ENCODE assay signal across 1 cellular context in genomic region chr2:226031078-226031937, GRCh38.
A peak's percentile ranks its signal among the peaks of the same experiment; 100 is the strongest.
TF ChIP-seq lines count a peak whose summit lies in the region.

No MANE protein-coding gene starts in this region.

TF ChIP-seq in HepG2, 621 proteins besides CTCF, POLR2A, EP300 and RAD21 (continued from another document and continues in another):
- TF ChIP-seq THAP9 (CRISPR knock-in tag; IDR thresholded peaks at IDR 0.05; ENCODE audit: borderline replicate concordance) (peak; percentile 89; the same call in 1 of the 2 replicates), ZBTB44 (CRISPR knock-in tag; IDR thresholded peaks at IDR 0.05) (peak; percentile 79; the same call in 1 of the 2 replicates), IKZF5 (CRISPR knock-in tag; IDR thresholded peaks at IDR 0.05) (no peak; the same call in 1 of the 2 replicates), ERF (CRISPR knock-in tag; IDR thresholded peaks at IDR 0.05) (peak; percentile 43), ELF1 (CRISPR knock-in tag; IDR thresholded peaks at IDR 0.05) (no peak; the same call in 1 of the 2 replicates), GATAD2A (CRISPR knock-in tag; IDR thresholded peaks at IDR 0.05) (peak; percentile 76), STAT5B (CRISPR knock-in tag; IDR thresholded peaks at IDR 0.05) (no peak), HNF4G (IDR thresholded peaks at IDR 0.05; ENCODE audit: borderline replicate concordance, low read depth, low read length) (no peak), HNF4G (CRISPR knock-in tag; IDR thresholded peaks at IDR 0.05; ENCODE audit: borderline replicate concordance, low read depth) (no peak), ZNF260 (CRISPR knock-in tag; IDR thresholded peaks at IDR 0.05; ENCODE audit: borderline replicate concordance, low read depth) (no peak), SATB2 (CRISPR knock-in tag; IDR thresholded peaks at IDR 0.05) (0 out of 2 replicates have a peak, but pooled peaks have one; percentile 40), NFYB (CRISPR knock-in tag; IDR thresholded peaks at IDR 0.05) (no peak), TBP (CRISPR knock-in tag; IDR thresholded peaks at IDR 0.05) (no peak), ADNP (CRISPR knock-in tag; IDR thresholded peaks at IDR 0.05) (no peak), ARID2 (CRISPR knock-in tag; IDR thresholded peaks at IDR 0.05; ENCODE audit: borderline replicate concordance) (no peak), TRIM22 (IDR thresholded peaks at IDR 0.05) (no peak), NR2F1 (CRISPR knock-in tag; IDR thresholded peaks at IDR 0.05) (no peak; a peak in 1 of 4 replicates), HDAC2 (CRISPR knock-in tag; IDR thresholded peaks at IDR 0.05) (peak; percentile 78), TERF1 (CRISPR knock-in tag; IDR thresholded peaks at IDR 0.05) (no peak), FOXK2 (IDR thresholded peaks at IDR 0.05) (peak; percentile 93), CCDC6 (CRISPR knock-in tag; IDR thresholded peaks at IDR 0.05) (no peak), ZNF383 (CRISPR knock-in tag; IDR thresholded peaks at IDR 0.05; ENCODE audit: borderline replicate concordance) (no peak), ZBTB33 (CRISPR knock-in tag; IDR thresholded peaks at IDR 0.05) (peak; percentile 15; the same call in 1 of the 2 replicates), PCBP1 (IDR thresholded peaks at IDR 0.05; ENCODE audit: borderline replicate concordance, low read depth, low read length) (0 out of 2 replicates have a peak, but pooled peaks have one; percentile 52), HHEX (CRISPR knock-in tag; IDR thresholded peaks at IDR 0.05) (peak; percentile 57; the same call in 1 of the 2 replicates), ZNF577 (CRISPR knock-in tag; IDR thresholded peaks at IDR 0.05; ENCODE audit: borderline replicate concordance, low read depth) (no peak), JARID2 (CRISPR knock-in tag; IDR thresholded peaks at IDR 0.05; ENCODE audit: insufficient replicate concordance) (peak; percentile 34), ZNF800 (CRISPR knock-in tag; IDR thresholded peaks at IDR 0.05) (peak; percentile 81), ONECUT2 (CRISPR knock-in tag; IDR thresholded peaks at IDR 0.05) (no peak), ZNF354B (CRISPR knock-in tag; IDR thresholded peaks at IDR 0.05) (no peak), ZFP62 (CRISPR knock-in tag; IDR thresholded peaks at IDR 0.05) (no peak), ZNF17 (CRISPR knock-in tag; IDR thresholded peaks at IDR 0.05) (no peak), MBNL3 (CRISPR knock-in tag; conservative IDR thresholded peaks at IDR 0.05) (no peak), HOXA3 (CRISPR knock-in tag; IDR thresholded peaks at IDR 0.05) (peak; percentile 66), ZNF777 (CRISPR knock-in tag; IDR thresholded peaks at IDR 0.05) (no peak), ZNF512 (CRISPR knock-in tag; IDR thresholded peaks at IDR 0.05) (peak; percentile 88; the same call in 1 of the 2 replicates), FOXK1 (CRISPR knock-in tag; IDR thresholded peaks at IDR 0.05; ENCODE audit: borderline replicate concordance, low read depth) (no peak), LCORL (IDR thresholded peaks at IDR 0.05) (no peak; the same call in 1 of the 2 replicates), LCORL (CRISPR knock-in tag; IDR thresholded peaks at IDR 0.05) (peak; percentile 92), SSRP1 (CRISPR knock-in tag; IDR thresholded peaks at IDR 0.05) (no peak), ZBTB25 (CRISPR knock-in tag; IDR thresholded peaks at IDR 0.05) (no peak)
- TF ChIP-seq, protein P1, sequence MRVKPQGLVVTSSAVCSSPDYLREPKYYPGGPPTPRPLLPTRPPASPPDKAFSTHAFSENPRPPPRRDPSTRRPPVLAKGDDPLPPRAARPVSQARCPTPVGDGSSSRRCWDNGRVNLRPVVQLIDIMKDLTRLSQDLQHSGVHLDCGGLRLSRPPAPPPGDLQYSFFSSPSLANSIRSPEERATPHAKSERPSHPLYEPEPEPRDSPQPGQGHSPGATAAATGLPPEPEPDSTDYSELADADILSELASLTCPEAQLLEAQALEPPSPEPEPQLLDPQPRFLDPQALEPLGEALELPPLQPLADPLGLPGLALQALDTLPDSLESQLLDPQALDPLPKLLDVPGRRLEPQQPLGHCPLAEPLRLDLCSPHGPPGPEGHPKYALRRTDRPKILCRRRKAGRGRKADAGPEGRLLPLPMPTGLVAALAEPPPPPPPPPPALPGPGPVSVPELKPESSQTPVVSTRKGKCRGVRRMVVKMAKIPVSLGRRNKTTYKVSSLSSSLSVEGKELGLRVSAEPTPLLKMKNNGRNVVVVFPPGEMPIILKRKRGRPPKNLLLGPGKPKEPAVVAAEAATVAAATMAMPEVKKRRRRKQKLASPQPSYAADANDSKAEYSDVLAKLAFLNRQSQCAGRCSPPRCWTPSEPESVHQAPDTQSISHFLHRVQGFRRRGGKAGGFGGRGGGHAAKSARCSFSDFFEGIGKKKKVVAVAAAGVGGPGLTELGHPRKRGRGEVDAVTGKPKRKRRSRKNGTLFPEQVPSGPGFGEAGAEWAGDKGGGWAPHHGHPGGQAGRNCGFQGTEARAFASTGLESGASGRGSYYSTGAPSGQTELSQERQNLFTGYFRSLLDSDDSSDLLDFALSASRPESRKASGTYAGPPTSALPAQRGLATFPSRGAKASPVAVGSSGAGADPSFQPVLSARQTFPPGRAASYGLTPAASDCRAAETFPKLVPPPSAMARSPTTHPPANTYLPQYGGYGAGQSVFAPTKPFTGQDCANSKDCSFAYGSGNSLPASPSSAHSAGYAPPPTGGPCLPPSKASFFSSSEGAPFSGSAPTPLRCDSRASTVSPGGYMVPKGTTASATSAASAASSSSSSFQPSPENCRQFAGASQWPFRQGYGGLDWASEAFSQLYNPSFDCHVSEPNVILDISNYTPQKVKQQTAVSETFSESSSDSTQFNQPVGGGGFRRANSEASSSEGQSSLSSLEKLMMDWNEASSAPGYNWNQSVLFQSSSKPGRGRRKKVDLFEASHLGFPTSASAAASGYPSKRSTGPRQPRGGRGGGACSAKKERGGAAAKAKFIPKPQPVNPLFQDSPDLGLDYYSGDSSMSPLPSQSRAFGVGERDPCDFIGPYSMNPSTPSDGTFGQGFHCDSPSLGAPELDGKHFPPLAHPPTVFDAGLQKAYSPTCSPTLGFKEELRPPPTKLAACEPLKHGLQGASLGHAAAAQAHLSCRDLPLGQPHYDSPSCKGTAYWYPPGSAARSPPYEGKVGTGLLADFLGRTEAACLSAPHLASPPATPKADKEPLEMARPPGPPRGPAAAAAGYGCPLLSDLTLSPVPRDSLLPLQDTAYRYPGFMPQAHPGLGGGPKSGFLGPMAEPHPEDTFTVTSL (CRISPR knock-in tag; IDR thresholded peaks at IDR 0.05; ENCODE audit: borderline replicate concordance): peak; percentile 80; the same call in 1 of the 2 replicates
